ENCODE assay signal across 8 cellular contexts in the genomic region with DNA sequence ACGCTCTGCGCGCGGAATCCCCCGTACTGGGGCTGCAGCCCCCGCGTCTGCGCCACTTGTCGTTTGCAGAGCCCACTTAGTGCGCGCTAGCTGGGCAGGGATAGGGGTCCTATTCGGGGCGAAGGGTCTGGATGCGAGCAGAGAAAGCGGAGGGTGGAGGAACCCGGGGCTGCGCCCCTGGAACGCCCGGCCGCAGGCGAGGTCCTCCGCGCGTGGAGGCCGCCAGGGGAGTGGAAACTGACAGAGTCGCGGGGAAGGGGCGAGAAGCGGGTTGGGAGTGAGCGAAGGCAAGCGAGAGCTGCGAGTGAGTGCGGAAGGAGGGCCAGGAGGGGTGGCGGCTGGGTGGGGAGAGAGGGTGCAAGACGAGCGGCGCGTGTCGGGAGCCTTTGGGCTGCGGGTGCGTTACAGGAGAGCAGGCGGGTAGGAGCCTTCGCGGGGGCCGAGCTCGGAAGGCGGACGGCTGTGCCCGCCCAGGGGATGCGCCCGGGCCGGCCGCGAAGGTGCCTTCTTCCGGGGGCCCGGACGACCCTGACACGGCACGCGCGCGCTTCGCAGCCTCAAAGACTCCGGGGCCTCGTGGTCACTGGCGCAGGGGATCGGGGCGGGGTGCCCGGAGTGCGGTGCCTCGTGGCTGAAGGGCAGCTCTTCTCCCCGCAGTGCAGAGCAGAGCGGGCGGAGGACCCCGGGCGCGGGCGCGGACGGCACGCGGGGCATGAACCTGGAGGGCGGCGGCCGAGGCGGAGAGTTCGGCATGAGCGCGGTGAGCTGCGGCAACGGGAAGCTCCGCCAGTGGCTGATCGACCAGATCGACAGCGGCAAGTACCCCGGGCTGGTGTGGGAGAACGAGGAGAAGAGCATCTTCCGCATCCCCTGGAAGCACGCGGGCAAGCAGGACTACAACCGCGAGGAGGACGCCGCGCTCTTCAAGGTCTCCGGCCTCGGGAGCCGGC. TPM values are rescaled to one million over a fixed set of nuclear protein-coding genes. Genes with fewer than 3 reads are reported as not detected.
DNase-seq lines count a peak whose midpoint lies in the region; ATAC-seq and TF ChIP-seq lines count a peak whose summit lies in the region.

No MANE protein-coding gene starts in this region.

- peak; percentile 49 to 50 for DNase-seq in activated CD4-positive, alpha-beta T cell treated with anti-CD3 and anti-CD28 coated beads for 4 hours
- DNase-seq in Right ventricle myocardium inferior (ENCODE audit: missing footprints) (peak; percentile 65), NAMALWA (ENCODE audit: low spot score) (no peak), OCI-M1 (lab: John Stamatoyannopoulos, UW) (no peak), SIG-M5 (lab: John Stamatoyannopoulos, UW) (no peak), HK-2 (ENCODE audit: unreplicated experiment) (no peak)

- H3K4me3 ChIP-seq in GM12875 (ENCODE audit: low read depth, low read length): peak overlapping the region; percentile 99
- H3K4me3 ChIP-seq in rectal smooth muscle tissue (ENCODE audit: low read length): peak overlapping the region; percentile 62

- H3K9ac ChIP-seq in rectal smooth muscle tissue (ENCODE audit: low read length): no peak overlapping the region

- no peak for ATAC-seq in Right ventricle myocardium inferior

- no peaks in the 10 kb centered on the region for H3K4me1 ChIP-seq in rectal smooth muscle tissue (ENCODE audit: control insufficient read depth, insufficient read depth, low read length)

- H3K36me3 ChIP-seq in rectal smooth muscle tissue (ENCODE audit: control insufficient read depth, insufficient read depth, low read length): no peaks in the 10 kb centered on the region

- H3K27ac ChIP-seq in rectal smooth muscle tissue (ENCODE audit: low read depth, low read length): no peak overlapping the region

- intact Hi-C loops in Right ventricle myocardium inferior (cut with DNase I): no loop called here

- peaks cover 18% of the 10 kb centered on the region for H3K27me3 ChIP-seq in rectal smooth muscle tissue (ENCODE audit: control insufficient read depth, insufficient read depth, low read length)

- no peak for TF ChIP-seq CTCF in GM12875 (IDR thresholded peaks at IDR 0.05; ENCODE audit: borderline replicate concordance, insufficient read depth, low read depth, low read length)

RNA-seq across cellular contexts. Expression of gene IRF4, which starts 1.2 kb away (rescaled TPM):
- 0.68 TPM for total RNA-seq in Right ventricle myocardium inferior

Comparison
In these comparisons a context has a peak if more than half of its experiments do, and no peak if none do; other contexts are left out.
1. DNase-seq: peak in activated CD4-positive, alpha-beta T cell treated with anti-CD3 and anti-CD28 coated beads for 4 hours (2 of 2) and Right ventricle myocardium inferior (single experiment); none in NAMALWA (single experiment), OCI-M1 (single experiment), SIG-M5 (single experiment) and HK-2 (single experiment).